Comparison of ENCODE assay signal across 1 cellular context in the genomic region with DNA sequence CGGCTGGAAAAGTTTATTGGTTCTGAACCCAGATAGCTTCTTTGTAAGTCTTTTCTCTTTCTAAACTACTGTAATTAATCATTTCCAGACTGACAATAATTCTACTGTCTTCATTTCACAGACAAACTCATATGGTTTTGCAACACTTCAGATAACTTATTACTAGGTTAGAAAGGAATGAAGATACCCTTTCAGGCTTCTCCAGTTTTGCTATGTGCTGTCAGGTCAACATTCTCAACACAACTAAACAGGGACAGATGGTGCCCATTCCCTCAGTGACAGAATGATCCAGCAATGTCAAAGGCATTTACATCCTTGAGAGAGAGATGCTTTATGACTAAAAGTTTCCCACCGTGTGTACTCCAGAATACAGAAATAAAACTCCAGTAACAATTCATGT.
TF ChIP-seq lines count a peak whose summit lies in the region.

No MANE protein-coding gene starts in this region.

TF ChIP-seq in GM12878, 131 proteins besides CTCF, POLR2A, EP300 and RAD21 (continued from another document):
- TF ChIP-seq MYC (IDR thresholded peaks at IDR 0.05; ENCODE audit: insufficient read depth, insufficient read length, insufficient replicate concordance, low read length, severe bottlenecking), result no peak
- TF ChIP-seq BHLHE40 (IDR thresholded peaks at IDR 0.05; ENCODE audit: borderline replicate concordance in 1 of 2, low read depth in 2 of 2, low read length in 1 of 2), result no peak
- TF ChIP-seq, protein P1, sequence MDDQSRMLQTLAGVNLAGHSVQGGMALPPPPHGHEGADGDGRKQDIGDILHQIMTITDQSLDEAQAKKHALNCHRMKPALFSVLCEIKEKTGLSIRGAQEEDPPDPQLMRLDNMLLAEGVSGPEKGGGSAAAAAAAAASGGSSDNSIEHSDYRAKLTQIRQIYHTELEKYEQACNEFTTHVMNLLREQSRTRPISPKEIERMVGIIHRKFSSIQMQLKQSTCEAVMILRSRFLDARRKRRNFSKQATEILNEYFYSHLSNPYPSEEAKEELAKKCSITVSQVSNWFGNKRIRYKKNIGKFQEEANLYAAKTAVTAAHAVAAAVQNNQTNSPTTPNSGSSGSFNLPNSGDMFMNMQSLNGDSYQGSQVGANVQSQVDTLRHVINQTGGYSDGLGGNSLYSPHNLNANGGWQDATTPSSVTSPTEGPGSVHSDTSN (IDR thresholded peaks at IDR 0.05; ENCODE audit: insufficient replicate concordance, low read depth, low read length), result no peak
- TF ChIP-seq, protein P2, sequence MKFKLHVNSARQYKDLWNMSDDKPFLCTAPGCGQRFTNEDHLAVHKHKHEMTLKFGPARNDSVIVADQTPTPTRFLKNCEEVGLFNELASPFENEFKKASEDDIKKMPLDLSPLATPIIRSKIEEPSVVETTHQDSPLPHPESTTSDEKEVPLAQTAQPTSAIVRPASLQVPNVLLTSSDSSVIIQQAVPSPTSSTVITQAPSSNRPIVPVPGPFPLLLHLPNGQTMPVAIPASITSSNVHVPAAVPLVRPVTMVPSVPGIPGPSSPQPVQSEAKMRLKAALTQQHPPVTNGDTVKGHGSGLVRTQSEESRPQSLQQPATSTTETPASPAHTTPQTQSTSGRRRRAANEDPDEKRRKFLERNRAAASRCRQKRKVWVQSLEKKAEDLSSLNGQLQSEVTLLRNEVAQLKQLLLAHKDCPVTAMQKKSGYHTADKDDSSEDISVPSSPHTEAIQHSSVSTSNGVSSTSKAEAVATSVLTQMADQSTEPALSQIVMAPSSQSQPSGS (IDR thresholded peaks at IDR 0.05; ENCODE audit: low read length), result no peak
- TF ChIP-seq, protein P3, sequence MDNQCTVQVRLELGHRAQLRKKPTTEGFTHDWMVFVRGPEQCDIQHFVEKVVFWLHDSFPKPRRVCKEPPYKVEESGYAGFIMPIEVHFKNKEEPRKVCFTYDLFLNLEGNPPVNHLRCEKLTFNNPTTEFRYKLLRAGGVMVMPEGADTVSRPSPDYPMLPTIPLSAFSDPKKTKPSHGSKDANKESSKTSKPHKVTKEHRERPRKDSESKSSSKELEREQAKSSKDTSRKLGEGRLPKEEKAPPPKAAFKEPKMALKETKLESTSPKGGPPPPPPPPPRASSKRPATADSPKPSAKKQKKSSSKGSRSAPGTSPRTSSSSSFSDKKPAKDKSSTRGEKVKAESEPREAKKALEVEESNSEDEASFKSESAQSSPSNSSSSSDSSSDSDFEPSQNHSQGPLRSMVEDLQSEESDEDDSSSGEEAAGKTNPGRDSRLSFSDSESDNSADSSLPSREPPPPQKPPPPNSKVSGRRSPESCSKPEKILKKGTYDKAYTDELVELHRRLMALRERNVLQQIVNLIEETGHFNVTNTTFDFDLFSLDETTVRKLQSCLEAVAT (IDR thresholded peaks at IDR 0.05), result no peak
- no peak for TF ChIP-seq SRF (IDR thresholded peaks at IDR 0.05; ENCODE audit: low read depth in 2 of 2, low read length in 2 of 2)
- no peak for TF ChIP-seq CBX3 (IDR thresholded peaks at IDR 0.05; ENCODE audit: borderline replicate concordance, low read depth)
- no peak for TF ChIP-seq ZZZ3 (IDR thresholded peaks at IDR 0.05; ENCODE audit: control insufficient read depth, insufficient read length, low read depth)
